8 cellular contexts compared by ENCODE assay signal in the genomic region with DNA sequence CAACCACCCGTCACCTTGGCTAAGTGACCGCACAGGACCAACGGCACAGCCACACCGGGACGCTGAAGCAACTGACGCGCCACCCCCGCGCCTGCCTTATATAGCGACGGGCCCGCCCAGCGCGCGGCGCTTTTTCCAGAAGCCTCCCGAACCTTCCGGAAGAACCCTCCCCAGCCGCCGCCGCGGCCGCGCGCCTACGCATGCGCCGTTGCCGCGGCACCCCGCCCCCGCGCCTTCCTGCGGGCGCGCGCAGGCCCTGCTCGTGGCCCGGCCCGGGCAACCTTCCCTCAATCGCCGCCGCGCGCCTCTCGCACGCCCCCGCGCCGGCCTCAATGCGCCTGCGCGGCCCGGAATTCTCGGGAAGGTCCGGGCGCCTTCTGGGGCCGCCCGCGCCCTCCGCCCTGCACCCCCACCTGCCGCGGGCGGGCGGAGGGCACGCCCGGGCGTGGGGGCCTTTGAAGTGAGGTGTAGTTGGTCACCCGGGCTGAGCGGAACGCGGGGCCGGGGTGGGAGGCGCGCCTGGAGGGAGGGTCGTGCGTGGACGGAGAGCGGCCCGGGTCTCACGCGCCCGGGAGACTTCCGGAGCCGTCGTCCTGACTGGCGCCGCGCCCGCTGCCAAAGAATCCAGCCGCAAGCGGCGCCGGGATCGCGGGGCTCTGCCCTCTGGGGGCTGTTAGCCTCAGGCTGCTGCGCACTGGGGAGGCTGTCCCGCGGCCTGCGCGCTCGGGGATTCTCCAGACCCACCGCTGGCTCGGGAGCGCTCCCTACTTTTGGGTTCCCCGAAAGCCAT. TPM values are rescaled to one million over a fixed set of nuclear protein-coding genes. Genes with fewer than 3 reads are reported as not detected.
DNase-seq lines count a peak whose midpoint lies in the region; ATAC-seq and TF ChIP-seq lines count a peak whose summit lies in the region.

HSP90AA1 (minus strand) TSS at position 73 of the 790 bp plus-strand sequence. CDS start 666 bp downstream, outside the sequence.

- CTCF ChIA-PET in AG04449 (lab: Yijun Ruan, JAX) = interaction anchor here (0.6 to 3.0 kb wide), 6 partner anchors 11 to 127 kb away, joined by 3 to 32 read pairs (median 3); no protein-coding TSS in a partner anchor

- H3K9ac ChIP-seq in smooth muscle cell (ENCODE audit: low read depth) = peak within 1 kb of the TSS; percentile 99

- POLR2A ChIA-PET in AG04449 (lab: Yijun Ruan, JAX) = interaction anchor here (0.7 kb wide), 1 partner anchor 228 kb away, joined by 3 read pairs; no protein-coding TSS in a partner anchor

- H3K27ac ChIP-seq in WERI-Rb-1 = peak within 1 kb of the TSS; percentile 96
- H3K27ac ChIP-seq in breast epithelium = peak within 1 kb of the TSS; percentile 100
- H3K27ac ChIP-seq in smooth muscle cell (ENCODE audit: low read depth) = peak within 1 kb of the TSS; percentile 96

- H3K4me2 ChIP-seq in smooth muscle cell = peak within 1 kb of the TSS; percentile 96

- peaks cover 42% of the 10 kb centered on the region for H4K20me1 ChIP-seq in smooth muscle cell (ENCODE audit: low read depth)

- peak within 1 kb of the TSS; percentile 84 for H2AFZ ChIP-seq in smooth muscle cell (ENCODE audit: low read depth)

- H3K4me1 ChIP-seq in breast epithelium (peaks cover 20 to 21% of the 10 kb centered on the region in 2 donors), smooth muscle cell (ENCODE audit: low read depth) (peaks cover 32% of the 10 kb centered on the region)

- intact Hi-C loops in breast epithelium (cut with DNase I; ENCODE audit: low total_unique reads) = loop anchor here (5.0 kb wide), 1 partner anchor 125 kb away; the partner anchor contains the start of gene DYNC1H1

- H3K9me3 ChIP-seq in WERI-Rb-1 (ENCODE audit: severe bottlenecking) (no peaks in the 10 kb centered on the region), breast epithelium (no peaks in the 10 kb centered on the region), smooth muscle cell (replicated peaks; ENCODE audit: low read depth) (no peaks in the 10 kb centered on the region)

- H3K79me2 ChIP-seq in smooth muscle cell (ENCODE audit: low read depth) = peaks cover 42% of the 10 kb centered on the region

- H3K27me3 ChIP-seq in WERI-Rb-1 (ENCODE audit: insufficient read depth, low read depth, severe bottlenecking) (no peaks in the 10 kb centered on the region), breast epithelium (no peaks in the 10 kb centered on the region), smooth muscle cell (ENCODE audit: low read depth) (no peaks in the 10 kb centered on the region)

- TF ChIP-seq CTCF in AG04449 (IDR thresholded peaks at IDR 0.05; ENCODE audit: insufficient read depth, low read length, missing control alignments) = peak; percentile 14
- TF ChIP-seq CTCF in WERI-Rb-1 (IDR thresholded peaks at IDR 0.05; ENCODE audit: low read depth, low read length) = peak; percentile 31; the same call in 1 of the 2 replicates
- no peak for TF ChIP-seq CTCF in breast epithelium (IDR thresholded peaks at IDR 0.05)
- no peak for TF ChIP-seq CTCF in smooth muscle cell (IDR thresholded peaks at IDR 0.05; ENCODE audit: borderline replicate concordance, insufficient read depth, poor library complexity, severe bottlenecking)

- peaks cover 42% of the 10 kb centered on the region for H3K36me3 ChIP-seq in WERI-Rb-1
- H3K36me3 ChIP-seq in breast epithelium = no peaks in the 10 kb centered on the region
- peaks cover 23% of the 10 kb centered on the region for H3K36me3 ChIP-seq in smooth muscle cell (ENCODE audit: low read depth)

- TF ChIP-seq POLR2A in breast epithelium (IDR thresholded peaks at IDR 0.05) = peak; percentile 96

- H3K4me3 ChIP-seq in AG04449 (ENCODE audit: low read depth, low read length) = peak within 1 kb of the TSS; percentile 82
- H3K4me3 ChIP-seq in WERI-Rb-1 (ENCODE audit: low read depth, low read length) = peak within 1 kb of the TSS; percentile 77
- peak within 1 kb of the TSS; percentile 83 to 100 (median 88) for H3K4me3 ChIP-seq in breast epithelium
- peak within 1 kb of the TSS; percentile 88 for H3K4me3 ChIP-seq in smooth muscle cell

- WGBS in smooth muscle cell (ENCODE audit: low lambda C conversion rate) = 0% methylated on average over 21 of the region's 106 CpGs

- no peak for DNase-seq in AG04449 (ENCODE audit: low read depth, low spot score)
- peak; percentile 98 for DNase-seq in NCI-H2227 (lab: John Stamatoyannopoulos, UW; ENCODE audit: unreplicated experiment)
- peak; percentile 91 for DNase-seq in WERI-Rb-1
- peak; percentile 93 to 95 for DNase-seq in breast epithelium (ENCODE audit: low spot score in 2 of 2)
- peak; percentile 96 for DNase-seq in iPS-NIHi7 (ENCODE audit: extremely low spot score)
- DNase-seq in smooth muscle cell (lab: John Stamatoyannopoulos, UW; ENCODE audit: unreplicated experiment) = peak; percentile 93

- peak; percentile 61 for ATAC-seq in GM18873 (IDR thresholded peaks at IDR 0.05; ENCODE audit: low FRiP score, unreplicated experiment)
- peak; percentile 67 for ATAC-seq in HG03135 (IDR thresholded peaks at IDR 0.05; ENCODE audit: unreplicated experiment)

- H3F3A ChIP-seq in smooth muscle cell (ENCODE audit: low read depth) = peaks cover 21% of the 10 kb centered on the region

RNA-seq across cellular contexts. Expression of gene HSP90AA1, which starts in this region (rescaled TPM):
- 100 to 1,000 TPM; 467 to 860 (median 474) TPM for total RNA-seq in breast epithelium
- 436 and 568 TPM in 2 replicates for total RNA-seq in smooth muscle cell
- 353 and 446 TPM in 2 replicates for polyA plus RNA-seq in smooth muscle cell

Comparison
In these comparisons a context has a peak if more than half of its experiments do, and no peak if none do; other contexts are left out.
1. CTCF ChIP-seq: peak in AG04449 (single experiment) and WERI-Rb-1 (single experiment); none in breast epithelium (0 of 3) and smooth muscle cell (single experiment).
2. Peak in every context shown above with its lines, with median percentiles within 50 percentile points of each other: H3K4me3 ChIP-seq and H3K27ac ChIP-seq.